15 cellular contexts compared by ENCODE assay signal in the genomic region with DNA sequence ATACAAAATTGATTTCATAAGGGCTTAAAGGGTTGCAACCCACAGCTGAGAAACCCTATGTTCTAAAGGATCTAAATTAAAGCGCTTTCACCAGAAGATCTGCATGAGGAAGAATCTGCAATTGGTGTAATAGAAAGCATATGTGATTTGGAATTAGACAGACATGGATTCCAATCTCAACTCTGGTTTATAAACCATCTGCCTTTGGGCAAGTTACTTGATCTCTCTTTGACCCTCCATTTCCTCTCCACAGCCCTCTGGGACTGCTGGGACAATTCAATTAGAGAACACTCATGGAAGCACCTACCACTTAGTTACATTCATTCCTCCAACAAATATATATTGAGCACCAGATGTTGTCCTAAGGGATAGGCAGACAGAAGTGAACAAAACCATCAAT.
"Had no signal": no experiment of that assay in that cellular context is flagged by ENCODE, and none has a peak within 500 bp of the region (broad histone marks: within the 10 kb centered on the region; RNA-seq: fewer than 3 reads in every experiment).

No MANE protein-coding gene starts in this region.

- H3K27ac ChIP-seq: epithelial cell of prostate, thyroid gland had no signal

- H3K27me3 ChIP-seq: thyroid gland had no signal

- H3K36me3 ChIP-seq: thyroid gland had no signal

- ATAC-seq: activated T-helper 17 cell treated with anti-CD3 and anti-CD28 coated beads, Interleukin-2, amount 50 U/mL, for 72 hours; effector memory CD8-positive, alpha-beta T cell; natural killer cell treated with Interleukin-12 subunit alpha and Interleukin-12 subunit beta and Interleukin-15 and Interleukin-18, amount 100 ng/mL, for 72 hours; T-helper 17 cell had no signal

- H3K4me3 ChIP-seq: mucosa of descending colon, thyroid gland had no signal

- DNase-seq: activated B cell treated with CpG ODN at 0.5 μM for 24 hours; activated CD4-positive, alpha-beta T cell treated with anti-CD3 and anti-CD28 coated beads, Interleukin-2, amount 10 ng/mL, durations not matched to agents 7 days and 5 days; activated CD8-positive, alpha-beta memory T cell treated with anti-CD3 and anti-CD28 coated beads for 24 hours; activated naive CD4-positive, alpha-beta T cell treated with anti-CD3 and anti-CD28 coated beads, Interleukin-2, amount 10 ng/mL, durations not matched to agents 7 days and 5 days; amygdala; effector memory CD8-positive, alpha-beta T cell; glutamatergic neuron; occipital lobe; stimulated activated CD4-positive, alpha-beta T cell treated with anti-CD3 and anti-CD28 coated beads, Interleukin-4, amount 100 ng/mL, for 1 hour; T-helper 17 cell; thyroid gland had no signal

- H3K9me3 ChIP-seq: mucosa of descending colon, thyroid gland had no signal
